In the genomic region with DNA sequence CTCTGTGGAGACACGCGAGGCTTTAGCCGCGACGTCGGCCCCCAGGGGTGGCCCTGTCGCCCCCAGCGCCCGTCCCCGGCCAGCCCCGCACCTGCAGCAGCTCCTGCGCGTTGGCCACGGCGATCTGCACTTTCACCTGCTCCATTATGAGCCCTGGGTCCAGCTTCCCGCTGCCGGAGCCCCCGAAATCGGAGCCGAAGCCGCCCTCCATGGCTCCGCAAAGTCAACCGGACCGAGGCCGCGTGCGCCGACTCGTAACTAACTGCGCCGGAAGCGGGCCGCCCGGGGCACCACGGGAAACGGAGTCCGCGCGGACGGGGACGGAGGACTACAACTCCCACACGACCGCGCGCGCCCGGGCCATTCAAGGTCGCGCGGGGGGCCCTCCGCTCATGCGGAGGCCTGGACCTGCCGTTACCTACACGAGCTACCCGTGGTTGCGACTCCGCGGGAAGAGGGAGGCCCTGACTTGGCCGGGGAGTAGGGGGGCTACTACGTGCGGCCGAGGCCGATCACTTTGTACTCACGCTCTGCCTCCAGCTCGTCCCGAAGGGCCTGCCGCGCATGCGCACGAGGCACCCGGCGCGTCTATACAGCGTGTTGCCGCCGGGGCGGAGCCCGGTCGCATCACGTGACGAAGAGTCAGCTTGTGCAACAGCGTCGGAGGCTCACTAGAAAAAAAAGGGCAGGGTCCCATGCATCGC, we compare ENCODE assay signal across 8 cellular contexts. TPM values are rescaled to one million over a fixed set of nuclear protein-coding genes. Genes with fewer than 3 reads are reported as not detected.
A peak's percentile ranks its signal among the peaks of the same experiment; 100 is the strongest.
DNase-seq lines count a peak whose midpoint lies in the region; ATAC-seq and TF ChIP-seq lines count a peak whose summit lies in the region.

A gene (minus strand): TSS at position 264 of the 704 bp plus-strand sequence. CDS start 53 bp downstream, at position 211.

- H3K36me3 Mint-ChIP-seq in activated T-helper 2 cell treated with anti-CD3 and anti-CD28 coated beads, Interferon-gamma antibody, Interleukin-2, Interleukin-4, amounts not matched to agents 10 μg/mL and 5 μg/mL and 100 μg/mL, durations not matched to agents 14 hours and 24 hours and 36 hours (ENCODE audit: low read depth): peaks cover 50% of the 10 kb centered on the region
- H3K36me3 Mint-ChIP-seq in natural killer cell: no peaks in the 10 kb centered on the region

- H3K27me3 Mint-ChIP-seq in activated T-helper 2 cell treated with anti-CD3 and anti-CD28 coated beads, Interferon-gamma antibody, Interleukin-2, Interleukin-4, amounts not matched to agents 10 μg/mL and 5 μg/mL and 100 μg/mL, durations not matched to agents 14 hours and 24 hours and 36 hours (ENCODE audit: low read depth): no peaks in the 10 kb centered on the region
- H3K27me3 Mint-ChIP-seq in natural killer cell (ENCODE audit: low read depth in 2 of 2): no peaks in the 10 kb centered on the region

- H3K4me3 ChIP-seq in H7 (ENCODE audit: insufficient read depth, low read depth, low read length): peak within 1 kb of the TSS; percentile 95
- H3K4me3 ChIP-seq in fibroblast of mammary gland (ENCODE audit: control insufficient read depth, low read depth, low read length): peak within 1 kb of the TSS; percentile 78

- H3K27ac Mint-ChIP-seq in activated T-helper 2 cell treated with anti-CD3 and anti-CD28 coated beads, Interferon-gamma antibody, Interleukin-2, Interleukin-4, amounts not matched to agents 10 μg/mL and 5 μg/mL and 100 μg/mL, durations not matched to agents 14 hours and 24 hours and 36 hours: peak within 1 kb of the TSS; percentile 96
- H3K27ac Mint-ChIP-seq in natural killer cell: peak within 1 kb of the TSS; percentile 96 to 98

- peaks cover 4% of the 10 kb centered on the region for H3K4me1 Mint-ChIP-seq in activated T-helper 2 cell treated with anti-CD3 and anti-CD28 coated beads, Interferon-gamma antibody, Interleukin-2, Interleukin-4, amounts not matched to agents 10 μg/mL and 5 μg/mL and 100 μg/mL, durations not matched to agents 14 hours and 24 hours and 36 hours (ENCODE audit: low read depth)
- H3K4me1 Mint-ChIP-seq in natural killer cell: peaks cover 10 to 14% of the 10 kb centered on the region in 2 donors

- H3K27me3 ChIP-seq in H7 (ENCODE audit: control insufficient read depth, insufficient read depth, low read length): no peaks in the 10 kb centered on the region

- ATAC-seq in natural killer cell: peak; percentile 93 to 96 (median 96)

- H3K36me3 ChIP-seq in H7 (replicated peaks; ENCODE audit: control insufficient read depth, insufficient read depth, low read length): peaks cover 10% of the 10 kb centered on the region

- TF ChIP-seq POLR2A in Raji (IDR thresholded peaks at IDR 0.05; ENCODE audit: insufficient read depth, low read depth, low read length): peak; percentile 69

- intact Hi-C loops in activated T-helper 2 cell treated with anti-CD3 and anti-CD28 coated beads, Interferon-gamma antibody, Interleukin-2, Interleukin-4, amounts not matched to agents 10 μg/mL and 5 μg/mL and 100 μg/mL, durations not matched to agents 14 hours and 24 hours and 36 hours (cut with micrococcal nuclease): loop anchor here (1.0 kb wide), 1 partner anchor 30 kb away; no protein-coding TSS in a partner anchor
- intact Hi-C loops in natural killer cell (cut with micrococcal nuclease): loop anchor here (1.0 kb wide), 1 partner anchor 30 kb away; no protein-coding TSS in a partner anchor

- DNase-seq in ELF-1 (ENCODE audit: low read depth, low spot score) (peak; percentile 99), H7 (peak; percentile 98), M059J (ENCODE audit: low read depth) (peak; percentile 94), fibroblast of mammary gland (ENCODE audit: low read depth) (peak; percentile 94), natural killer cell (peak; percentile 98)
- DNase-seq in activated T-helper 2 cell treated with anti-CD3 and anti-CD28 coated beads, Interferon-gamma antibody, Interleukin-2, Interleukin-4, amounts not matched to agents 10 μg/mL and 5 μg/mL and 100 μg/mL, durations not matched to agents 14 hours and 24 hours and 36 hours (ENCODE audit: low spot score): peak; percentile 97
- DNase-seq in stimulated activated naive CD4-positive, alpha-beta T cell (lab: John Stamatoyannopoulos, UW): peak; percentile 93 to 100 (median 98)

- H3K9me3 Mint-ChIP-seq in activated T-helper 2 cell treated with anti-CD3 and anti-CD28 coated beads, Interferon-gamma antibody, Interleukin-2, Interleukin-4, amounts not matched to agents 10 μg/mL and 5 μg/mL and 100 μg/mL, durations not matched to agents 14 hours and 24 hours and 36 hours: no peaks in the 10 kb centered on the region
- H3K9me3 Mint-ChIP-seq in natural killer cell: no peaks in the 10 kb centered on the region

- TF ChIP-seq CTCF in fibroblast of mammary gland (conservative IDR thresholded peaks at IDR 0.05; ENCODE audit: control insufficient read depth, insufficient read depth, low read depth, low read length) (no peak), natural killer cell (IDR thresholded peaks at IDR 0.05) (no peak)

- peak within 1 kb of the TSS; percentile 95 for H3K4me3 Mint-ChIP-seq in activated T-helper 2 cell treated with anti-CD3 and anti-CD28 coated beads, Interferon-gamma antibody, Interleukin-2, Interleukin-4, amounts not matched to agents 10 μg/mL and 5 μg/mL and 100 μg/mL, durations not matched to agents 14 hours and 24 hours and 36 hours (ENCODE audit: low read depth)
- H3K4me3 Mint-ChIP-seq in natural killer cell: peak within 1 kb of the TSS; percentile 97

RNA-seq across cellular contexts. Expression of the gene that starts here (rescaled TPM):
- 176 and 179 TPM in 2 replicates for total RNA-seq in H7 (2014; rRNA removed; shearing (Covaris generic))
- total RNA-seq in M059J (2014; rRNA removed; shearing (Covaris generic)): 38.5 and 48.3 TPM in 2 replicates
- 139 and 145 TPM in 2 replicates for total RNA-seq in activated T-helper 2 cell treated with anti-CD3 and anti-CD28 coated beads, Interferon-gamma antibody, Interleukin-2, Interleukin-4, amounts not matched to agents 10 μg/mL and 5 μg/mL and 100 μg/mL, durations not matched to agents 14 hours and 24 hours and 36 hours
- total RNA-seq in natural killer cell: 10 to 100 TPM; 24.7 to 30.4 (median 25.1) TPM

Comparison
In these comparisons a context has a peak if more than half of its experiments do, and no peak if none do; other contexts are left out.
1. Peak in every context shown above with its lines: DNase-seq, ATAC-seq and H3K4me3 ChIP-seq.